1 cellular context compared by ENCODE assay signal in genomic region chr5:149018909-149019443, GRCh38.
TF ChIP-seq lines count a peak whose summit lies in the region.

No MANE protein-coding gene starts in this region.

TF ChIP-seq in GM23338, 12 proteins besides CTCF, POLR2A, EP300 and RAD21 (continued from another document):
- TF ChIP-seq ZNF331 (CRISPR knock-in tag; IDR thresholded peaks at IDR 0.05; ENCODE audit: low read depth) = no peak
- TF ChIP-seq, protein P1, sequence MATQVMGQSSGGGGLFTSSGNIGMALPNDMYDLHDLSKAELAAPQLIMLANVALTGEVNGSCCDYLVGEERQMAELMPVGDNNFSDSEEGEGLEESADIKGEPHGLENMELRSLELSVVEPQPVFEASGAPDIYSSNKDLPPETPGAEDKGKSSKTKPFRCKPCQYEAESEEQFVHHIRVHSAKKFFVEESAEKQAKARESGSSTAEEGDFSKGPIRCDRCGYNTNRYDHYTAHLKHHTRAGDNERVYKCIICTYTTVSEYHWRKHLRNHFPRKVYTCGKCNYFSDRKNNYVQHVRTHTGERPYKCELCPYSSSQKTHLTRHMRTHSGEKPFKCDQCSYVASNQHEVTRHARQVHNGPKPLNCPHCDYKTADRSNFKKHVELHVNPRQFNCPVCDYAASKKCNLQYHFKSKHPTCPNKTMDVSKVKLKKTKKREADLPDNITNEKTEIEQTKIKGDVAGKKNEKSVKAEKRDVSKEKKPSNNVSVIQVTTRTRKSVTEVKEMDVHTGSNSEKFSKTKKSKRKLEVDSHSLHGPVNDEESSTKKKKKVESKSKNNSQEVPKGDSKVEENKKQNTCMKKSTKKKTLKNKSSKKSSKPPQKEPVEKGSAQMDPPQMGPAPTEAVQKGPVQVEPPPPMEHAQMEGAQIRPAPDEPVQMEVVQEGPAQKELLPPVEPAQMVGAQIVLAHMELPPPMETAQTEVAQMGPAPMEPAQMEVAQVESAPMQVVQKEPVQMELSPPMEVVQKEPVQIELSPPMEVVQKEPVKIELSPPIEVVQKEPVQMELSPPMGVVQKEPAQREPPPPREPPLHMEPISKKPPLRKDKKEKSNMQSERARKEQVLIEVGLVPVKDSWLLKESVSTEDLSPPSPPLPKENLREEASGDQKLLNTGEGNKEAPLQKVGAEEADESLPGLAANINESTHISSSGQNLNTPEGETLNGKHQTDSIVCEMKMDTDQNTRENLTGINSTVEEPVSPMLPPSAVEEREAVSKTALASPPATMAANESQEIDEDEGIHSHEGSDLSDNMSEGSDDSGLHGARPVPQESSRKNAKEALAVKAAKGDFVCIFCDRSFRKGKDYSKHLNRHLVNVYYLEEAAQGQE (IDR thresholded peaks at IDR 0.05; ENCODE audit: unreplicated experiment) = no peak
- TF ChIP-seq EZH2phosphoT487 (IDR thresholded peaks at IDR 0.05; ENCODE audit: unreplicated experiment) = no peak
- TF ChIP-seq POLR2AphosphoS5 (IDR thresholded peaks at IDR 0.05; ENCODE audit: low read depth) = no peak
- TF ChIP-seq CREB1 (CRISPR knock-in tag; IDR thresholded peaks at IDR 0.05; ENCODE audit: low read depth) = no peak
- TF ChIP-seq EZH2 (IDR thresholded peaks at IDR 0.05; ENCODE audit: low read depth, unreplicated experiment) = no peak
- TF ChIP-seq ZNF114 (CRISPR knock-in tag; IDR thresholded peaks at IDR 0.05) = no peak
